In genomic region chr1:25568090-25568833, GRCh38 we compare ENCODE assay signal across 8 cellular contexts. TPM values are rescaled to one million over a fixed set of nuclear protein-coding genes. Genes with fewer than 3 reads are reported as not detected.
DNase-seq lines count a peak whose midpoint lies in the region; ATAC-seq and TF ChIP-seq lines count a peak whose summit lies in the region.

No MANE protein-coding gene starts in this region.

- peaks cover 89% of the 10 kb centered on the region for H3K4me1 Mint-ChIP-seq in activated T-cell treated with anti-CD3 and anti-CD28 coated beads, Interleukin-2, amount 50 U/mL, for 24 hours (ENCODE audit: low read depth)

- H3K4me3 ChIP-seq in suprapubic skin: no peak overlapping the region

- H3K27ac ChIP-seq in suprapubic skin: peak overlapping the region; percentile 77

- WGBS in suprapubic skin: 19% methylated on average over 12 of the region's 21 CpGs

- H3K27me3 ChIP-seq in suprapubic skin: no peaks in the 10 kb centered on the region

- H3K4me3 Mint-ChIP-seq in activated T-cell treated with anti-CD3 and anti-CD28 coated beads, Interleukin-2, amount 50 U/mL, for 24 hours: no peak overlapping the region

- peaks cover 27% of the 10 kb centered on the region for H3K36me3 ChIP-seq in suprapubic skin

- peak overlapping the region; percentile 48 for H3K27ac Mint-ChIP-seq in activated T-cell treated with anti-CD3 and anti-CD28 coated beads, Interleukin-2, amount 50 U/mL, for 24 hours

- no peak for ATAC-seq in HG03354 (IDR thresholded peaks at IDR 0.05; ENCODE audit: poor library complexity, severe bottlenecking, unreplicated experiment)

- peaks cover 17% of the 10 kb centered on the region for H3K36me3 Mint-ChIP-seq in activated T-cell treated with anti-CD3 and anti-CD28 coated beads, Interleukin-2, amount 50 U/mL, for 24 hours (ENCODE audit: low read depth)

- H3K9me3 ChIP-seq in suprapubic skin: no peaks in the 10 kb centered on the region

- H3K4me1 ChIP-seq in suprapubic skin: peaks cover 44% of the 10 kb centered on the region

- no peaks in the 10 kb centered on the region for H3K9me3 Mint-ChIP-seq in activated T-cell treated with anti-CD3 and anti-CD28 coated beads, Interleukin-2, amount 50 U/mL, for 24 hours

- no peak for TF ChIP-seq POLR2A in suprapubic skin (IDR thresholded peaks at IDR 0.05)

- DNase-seq in activated T-cell treated with anti-CD3 and anti-CD28 coated beads, Interleukin-2, amount 50 U/mL, for 24 hours: no peak
- DNase-seq in activated T-cell treated with anti-CD3 and anti-CD28 coated beads for 4 hours (no peak), amniotic epithelial cell (ENCODE audit: low read depth) (peak; percentile 81), iPS DF 19.7 (ENCODE audit: low read depth, low spot score) (peak; percentile 52), suprapubic skin (ENCODE audit: low spot score in 2 of 2) (peak in 1 of 2 donors; percentile 82), NCI-H2081 treated with DMSO at 0.1 percent for 48 hours (lab: John Stamatoyannopoulos, UW) (no peak), KG1 (lab: John Stamatoyannopoulos, UW) (no peak)

- TF ChIP-seq CTCF in suprapubic skin (IDR thresholded peaks at IDR 0.05): no peak

- no peaks in the 10 kb centered on the region for H3K27me3 Mint-ChIP-seq in activated T-cell treated with anti-CD3 and anti-CD28 coated beads, Interleukin-2, amount 50 U/mL, for 24 hours

- TF ChIP-seq EP300 in suprapubic skin (IDR thresholded peaks at IDR 0.05): no peak

RNA-seq across cellular contexts. Expression of gene LDLRAP1, which starts 24.9 kb away (rescaled TPM):
- total RNA-seq in suprapubic skin: 10 to 100 TPM; 28.0 to 50.5 (median 40.7) TPM

RNA-seq across cellular contexts. Expression of gene MAN1C1, which starts 48.3 kb away (rescaled TPM):
- 10 to 100 TPM in 1 of 4 donors, 1 to 10 TPM in 3; 7.3 to 15.2 (median 8.0) TPM for total RNA-seq in suprapubic skin

Comparison
In these comparisons a context has a peak if more than half of its experiments do, and no peak if none do; other contexts are left out.
1. DNase-seq: peak in amniotic epithelial cell (single experiment) and iPS DF 19.7 (single experiment); none in activated T-cell treated with anti-CD3 and anti-CD28 coated beads, Interleukin-2, amount 50 U/mL, for 24 hours (single experiment), activated T-cell treated with anti-CD3 and anti-CD28 coated beads for 4 hours (single experiment), NCI-H2081 treated with DMSO at 0.1 percent for 48 hours (single experiment) and KG1 (single experiment).